ENCODE assay signal across 8 cellular contexts in the genomic region with DNA sequence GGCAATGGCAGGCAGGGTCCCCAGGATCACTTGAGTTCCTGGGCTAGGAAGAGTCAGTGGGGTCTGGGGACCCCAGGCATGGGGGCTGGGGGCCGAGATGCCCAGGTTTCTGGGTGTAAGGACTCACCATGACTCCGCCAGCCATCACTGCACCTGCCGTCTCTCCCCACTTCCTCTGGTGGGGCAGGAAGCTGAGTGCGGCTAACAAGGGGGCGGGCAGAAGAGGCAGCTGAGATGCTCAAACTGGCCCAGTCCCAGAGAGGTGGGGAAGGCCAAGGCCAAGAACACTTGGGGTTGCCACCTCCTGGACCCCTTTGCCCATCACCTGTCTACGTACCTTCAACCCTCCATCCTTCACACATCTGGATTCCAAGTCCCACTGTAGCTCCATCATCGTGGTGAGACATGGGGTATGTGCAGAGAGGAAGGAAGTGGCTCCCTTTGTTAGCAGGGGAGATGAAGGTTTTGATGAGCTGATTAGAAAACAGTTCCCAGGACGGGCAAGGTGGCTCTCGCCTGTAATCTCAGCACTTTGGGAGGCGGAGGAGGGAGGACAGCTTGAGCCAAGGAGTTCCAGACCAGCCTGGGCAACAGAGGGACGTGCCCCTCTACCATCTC. TPM values are rescaled to one million over a fixed set of nuclear protein-coding genes. Genes with fewer than 3 reads are reported as not detected.
DNase-seq lines count a peak whose midpoint lies in the region; TF ChIP-seq lines count a peak whose summit lies in the region.

A gene with protein sequence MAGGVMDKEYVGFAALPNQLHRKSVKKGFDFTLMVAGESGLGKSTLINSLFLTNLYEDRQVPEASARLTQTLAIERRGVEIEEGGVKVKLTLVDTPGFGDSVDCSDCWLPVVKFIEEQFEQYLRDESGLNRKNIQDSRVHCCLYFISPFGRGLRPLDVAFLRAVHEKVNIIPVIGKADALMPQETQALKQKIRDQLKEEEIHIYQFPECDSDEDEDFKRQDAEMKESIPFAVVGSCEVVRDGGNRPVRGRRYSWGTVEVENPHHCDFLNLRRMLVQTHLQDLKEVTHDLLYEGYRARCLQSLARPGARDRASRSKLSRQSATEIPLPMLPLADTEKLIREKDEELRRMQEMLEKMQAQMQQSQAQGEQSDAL (minus strand): TSS at position 164 of the 618 bp plus-strand sequence. CDS start 19 bp downstream, at position 145.

- H3K36me3 ChIP-seq in Peyer's patch: no peaks in the 10 kb centered on the region

- no peaks in the 10 kb centered on the region for H3K27me3 ChIP-seq in Peyer's patch

- H3K4me1 ChIP-seq in Peyer's patch: peaks cover 0 to 18% (median 17%) of the 10 kb centered on the region in 4 donors

- H3K4me3 Mint-ChIP-seq in activated naive CD4-positive, alpha-beta T cell treated with anti-CD3 and anti-CD28 coated beads, Interleukin-2, amount 10 ng/mL, durations not matched to agents 7 days and 5 days: peak within 1 kb of the TSS; percentile 83

- H3K27ac ChIP-seq in Peyer's patch: peak within 1 kb of the TSS; percentile 53 to 92 (median 74)

- H3K27ac Mint-ChIP-seq in activated naive CD4-positive, alpha-beta T cell treated with anti-CD3 and anti-CD28 coated beads, Interleukin-2, amount 10 ng/mL, durations not matched to agents 7 days and 5 days: peak within 1 kb of the TSS; percentile 97

- no peaks in the 10 kb centered on the region for H3K27me3 Mint-ChIP-seq in activated naive CD4-positive, alpha-beta T cell treated with anti-CD3 and anti-CD28 coated beads, Interleukin-2, amount 10 ng/mL, durations not matched to agents 7 days and 5 days

- DNase-seq in Peyer's patch (peak in 2 of 3 donors; percentile 88), NCI-H2107 treated with DMSO at 0.1 percent for 48 hours (lab: John Stamatoyannopoulos, UW; ENCODE audit: unreplicated experiment) (no peak), SK-N-DZ (ENCODE audit: low spot score) (no peak), NCI-H345 (lab: John Stamatoyannopoulos, UW) (no peak), NCI-H2227 (lab: John Stamatoyannopoulos, UW; ENCODE audit: unreplicated experiment) (no peak)
- DNase-seq in activated naive CD4-positive, alpha-beta T cell treated with anti-CD3 and anti-CD28 coated beads, Interleukin-2, amount 10 ng/mL, durations not matched to agents 7 days and 5 days: peak; percentile 89
- DNase-seq in stimulated activated CD4-positive, alpha-beta T cell treated with anti-CD3 and anti-CD28 coated beads, Interleukin-1b, Interleukin-23, amount 100 ng/mL, for 24 hours (ENCODE audit: low read depth in 4 of 4, low spot score in 1 of 4): peak in 3 of 4 experiments; percentile 45 to 72 (median 58)

- peak within 1 kb of the TSS; percentile 28 to 46 (median 41) for H3K4me3 ChIP-seq in Peyer's patch

- H3K9me3 Mint-ChIP-seq in activated naive CD4-positive, alpha-beta T cell treated with anti-CD3 and anti-CD28 coated beads, Interleukin-2, amount 10 ng/mL, durations not matched to agents 7 days and 5 days: no peaks in the 10 kb centered on the region

- peak; percentile 73 for TF ChIP-seq POLR2A in GM10847 (IDR thresholded peaks at IDR 0.05; ENCODE audit: extremely low read depth, insufficient read length)
- TF ChIP-seq POLR2A in Peyer's patch (IDR thresholded peaks at IDR 0.05): no peak

- no peaks in the 10 kb centered on the region for H3K9me3 ChIP-seq in Peyer's patch

- TF ChIP-seq CTCF in Peyer's patch (IDR thresholded peaks at IDR 0.05): no peak

- H3K4me1 Mint-ChIP-seq in activated naive CD4-positive, alpha-beta T cell treated with anti-CD3 and anti-CD28 coated beads, Interleukin-2, amount 10 ng/mL, durations not matched to agents 7 days and 5 days: peaks cover 64% of the 10 kb centered on the region

- CTCF ChIA-PET in activated naive CD4-positive, alpha-beta T cell treated with anti-CD3 and anti-CD28 coated beads, Interleukin-2, amount 10 ng/mL, durations not matched to agents 7 days and 5 days (lab: Charles Lee): interaction anchor here (0.9 to 2.0 kb wide), 3 partner anchors 11 to 19 kb away, joined by 4 to 12 read pairs (median 11); a partner anchor contains a TSS

- H3K36me3 Mint-ChIP-seq in activated naive CD4-positive, alpha-beta T cell treated with anti-CD3 and anti-CD28 coated beads, Interleukin-2, amount 10 ng/mL, durations not matched to agents 7 days and 5 days: peaks cover 36% of the 10 kb centered on the region

RNA-seq across cellular contexts. Expression of the gene that starts here (rescaled TPM):
- total RNA-seq in Peyer's patch: 10 to 100 TPM in 2 of 4 donors, 1 to 10 TPM in 2; 7.2 to 65.2 (median 9.8) TPM
- polyA plus RNA-seq in SK-N-DZ (2014; cell fraction: cytosol; rRNA removed): 2.5 TPM in 1 of 2 replicates, not detected in the other
- 0.23 and 0.26 TPM in 2 replicates for polyA plus RNA-seq in SK-N-DZ (2014; cell fraction: nucleus; rRNA removed)

Comparison
In these comparisons a context has a peak if more than half of its experiments do, and no peak if none do; other contexts are left out.
1. DNase-seq: peak in Peyer's patch (2 of 3), activated naive CD4-positive, alpha-beta T cell treated with anti-CD3 and anti-CD28 coated beads, Interleukin-2, amount 10 ng/mL, durations not matched to agents 7 days and 5 days (single experiment) and stimulated activated CD4-positive, alpha-beta T cell treated with anti-CD3 and anti-CD28 coated beads, Interleukin-1b, Interleukin-23, amount 100 ng/mL, for 24 hours (3 of 4); none in NCI-H2107 treated with DMSO at 0.1 percent for 48 hours (single experiment), SK-N-DZ (single experiment), NCI-H345 (single experiment) and NCI-H2227 (single experiment).